8 cellular contexts compared by ENCODE assay signal in the genomic region with DNA sequence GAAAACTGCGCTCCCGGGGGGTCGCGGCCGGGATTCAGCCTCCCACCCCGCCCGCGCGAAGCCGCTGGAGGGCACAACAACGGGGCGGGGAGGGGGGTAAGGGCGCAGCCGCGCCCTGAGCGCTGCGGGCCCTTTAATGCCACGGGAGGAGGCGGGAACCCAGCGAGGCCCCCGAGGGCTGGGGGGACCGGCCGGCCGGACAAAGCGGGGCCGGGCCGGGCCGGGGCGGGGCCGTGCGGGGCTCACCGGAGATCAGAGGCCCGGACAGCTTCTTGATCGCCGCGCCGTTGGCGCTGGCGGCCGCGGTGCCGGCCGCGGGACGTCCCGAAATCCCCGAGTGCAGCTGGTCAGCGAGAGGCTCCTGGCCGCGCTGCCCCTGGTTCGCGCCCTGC. TPM values are rescaled to one million over a fixed set of nuclear protein-coding genes. Genes with fewer than 3 reads are reported as not detected.
DNase-seq lines count a peak whose midpoint lies in the region; ATAC-seq, FAIRE-seq and TF ChIP-seq lines count a peak whose summit lies in the region.
"Had no signal": no experiment of that assay in that cellular context is flagged by ENCODE, and none has a peak within 500 bp of the region (broad histone marks: within the 10 kb centered on the region; RNA-seq: fewer than 3 reads in every experiment).

No MANE protein-coding gene starts in this region.

- peak overlapping the region in 1 of 2 donors; percentile 82 for H3K27ac ChIP-seq in testis

- ATAC-seq in HG03571 (IDR thresholded peaks at IDR 0.05; ENCODE audit: unreplicated experiment) (no peak), GM21423 (IDR thresholded peaks at IDR 0.05; ENCODE audit: unreplicated experiment) (no peak)

- WGBS in testis, 2 donors, result 0 to 2% methylated on average over 9 to 15 of the region's 52 CpGs

- H3K36me3 ChIP-seq in bronchial epithelial cell (ENCODE audit: control insufficient read depth, insufficient read depth, low read length) (no peaks in the 10 kb centered on the region), kidney epithelial cell (ENCODE audit: control insufficient read depth, insufficient read depth, low read length) (no peaks in the 10 kb centered on the region), testis (ENCODE audit: low read depth, missing control alignments) (no peaks in the 10 kb centered on the region)

- peaks cover 2% of the 10 kb centered on the region for H3K27me3 ChIP-seq in bronchial epithelial cell (ENCODE audit: control insufficient read depth, insufficient read depth, low read length)
- peaks cover 2% of the 10 kb centered on the region for H3K27me3 ChIP-seq in kidney epithelial cell (ENCODE audit: control insufficient read depth, insufficient read depth, low read length)
- H3K27me3 ChIP-seq in testis, result no peaks in the 10 kb centered on the region

- no peak for TF ChIP-seq POLR2A in testis (IDR thresholded peaks at IDR 0.05)

- TF ChIP-seq CTCF in bronchial epithelial cell (IDR thresholded peaks at IDR 0.05; ENCODE audit: insufficient read depth, low read length, severe bottlenecking), result no peak
- TF ChIP-seq CTCF in kidney epithelial cell (IDR thresholded peaks at IDR 0.05; ENCODE audit: insufficient read depth, low read length, poor library complexity, severe bottlenecking), result no peak
- no peak for TF ChIP-seq CTCF in testis (IDR thresholded peaks at IDR 0.05)

- H3K4me3 ChIP-seq in bronchial epithelial cell (ENCODE audit: low read depth, low read length), result peak overlapping the region; percentile 40
- H3K4me3 ChIP-seq in kidney epithelial cell (ENCODE audit: low read depth, low read length), result peak overlapping the region; percentile 56
- peak overlapping the region; percentile 69 to 75 for H3K4me3 ChIP-seq in testis

- H3K4me1 ChIP-seq in testis, result peaks cover 21% of the 10 kb centered on the region

- intact Hi-C loops in testis (cut with DNase I; ENCODE audit: low total_unique reads), result no loop called here

- FAIRE-seq in bronchial epithelial cell (lab: Jason Lieb, UNC), result no peak

- no peaks in the 10 kb centered on the region for H3K9me3 ChIP-seq in testis

- peak; percentile 62 for DNase-seq in HuH-7 (ENCODE audit: low spot score)
- DNase-seq in bronchial epithelial cell (ENCODE audit: low read depth), result no peak
- no peak for DNase-seq in kidney epithelial cell (ENCODE audit: low read depth)
- DNase-seq in testis, result peak; percentile 49
- DNase-seq in NCI-H82 treated with DMSO at 0.1 percent for 48 hours (lab: John Stamatoyannopoulos, UW; ENCODE audit: unreplicated experiment), result no peak
- DNase-seq: kidney glomerular epithelial cell had no signal

RNA-seq across cellular contexts. Expression of gene CDKN1C, which starts 1.2 kb away (rescaled TPM):
- total RNA-seq in bronchial epithelial cell (9.5 and 9.9 TPM in 2 replicates), kidney epithelial cell (34.8 and 37.1 TPM in 2 replicates), testis (10 to 100 TPM; 24.3 to 34.9 TPM)
- 15.2 TPM for polyA plus RNA-seq in testis (ENCODE audit: insufficient read depth, low read depth, low replicate concordance)

RNA-seq across cellular contexts. Expression of gene PHLDA2, which starts 44.8 kb away (rescaled TPM):
- 5.0 and 11.9 TPM in 2 replicates for total RNA-seq in bronchial epithelial cell
- total RNA-seq in kidney epithelial cell, result 32.8 and 58.5 TPM in 2 replicates
- 1 to 10 TPM; 2.2 to 4.0 TPM for total RNA-seq in testis
- 0.62 TPM for polyA plus RNA-seq in testis (ENCODE audit: insufficient read depth, low read depth, low replicate concordance)

Comparison
In these comparisons a context has a peak if more than half of its experiments do, and no peak if none do; other contexts are left out.
1. DNase-seq: peak in HuH-7 (single experiment) and testis (single experiment); none in bronchial epithelial cell (single experiment), kidney epithelial cell (single experiment) and NCI-H82 treated with DMSO at 0.1 percent for 48 hours (single experiment).
2. Peak in every context shown above with its lines, with median percentiles within 50 percentile points of each other: H3K4me3 ChIP-seq.